ENCODE assay signal across 9 cellular contexts in the genomic region with DNA sequence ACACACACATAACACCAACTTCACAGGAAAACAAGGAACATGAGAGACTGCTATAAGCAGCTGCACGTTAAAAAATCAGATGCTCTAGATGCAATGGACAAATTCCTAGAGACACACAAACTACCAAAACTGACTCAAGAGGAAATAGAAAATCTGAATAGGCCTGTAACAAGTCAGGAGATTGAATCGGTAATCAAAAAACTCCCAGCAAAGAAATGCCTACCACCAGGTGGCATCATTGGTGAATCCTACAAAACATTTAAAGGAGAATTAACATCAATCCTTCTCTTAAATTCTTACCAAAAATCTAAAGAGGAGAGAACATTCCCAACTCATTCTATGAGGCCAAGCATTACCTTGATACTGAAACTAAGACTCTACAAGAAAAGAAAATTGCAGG. TPM values are rescaled to one million over a fixed set of nuclear protein-coding genes. Genes with fewer than 3 reads are reported as not detected.
DNase-seq lines count a peak whose midpoint lies in the region; ATAC-seq and TF ChIP-seq lines count a peak whose summit lies in the region.
"Had no signal": no experiment of that assay in that cellular context is flagged by ENCODE, and none has a peak within 500 bp of the region (broad histone marks: within the 10 kb centered on the region; RNA-seq: fewer than 3 reads in every experiment).

No MANE protein-coding gene starts in this region.

- TF ChIP-seq CTCF in transverse colon (IDR thresholded peaks at IDR 0.05), result peak; percentile 53 to 82 (median 65)

- H3K9me3 ChIP-seq in transverse colon, result no peaks in the 10 kb centered on the region

- no peak for TF ChIP-seq EP300 in transverse colon (IDR thresholded peaks at IDR 0.05; ENCODE audit: low read depth)

- H3K27me3 Mint-ChIP-seq in T-helper 1 cell treated with Interleukin-12 subunit alpha and Interleukin-12 subunit beta and Interleukin-4 antibody, amounts not matched to agents 30 μg/mL and 1 μg/mL, for 36 hours (ENCODE audit: low read depth), result peaks cover 3% of the 10 kb centered on the region

- H3K4me3 ChIP-seq in transverse colon, result no peak overlapping the region

- H3K4me1 ChIP-seq in transverse colon, result peaks cover 0 to 10% (median 0%) of the 10 kb centered on the region in 4 donors

- no peak overlapping the region for H3K4me3 Mint-ChIP-seq in T-helper 1 cell treated with Interleukin-12 subunit alpha and Interleukin-12 subunit beta and Interleukin-4 antibody, amounts not matched to agents 30 μg/mL and 1 μg/mL, for 36 hours
- H3K4me3 Mint-ChIP-seq: CD4-positive, alpha-beta memory T cell had no signal

- no peak overlapping the region for H3K27ac ChIP-seq in transverse colon

- H3K36me3 ChIP-seq in transverse colon, result no peaks in the 10 kb centered on the region

- no peaks in the 10 kb centered on the region for H3K27me3 ChIP-seq in transverse colon

- H3K36me3 Mint-ChIP-seq in T-helper 1 cell treated with Interleukin-12 subunit alpha and Interleukin-12 subunit beta and Interleukin-4 antibody, amounts not matched to agents 30 μg/mL and 1 μg/mL, for 36 hours (ENCODE audit: low read depth), result no peaks in the 10 kb centered on the region
- H3K36me3 Mint-ChIP-seq: CD4-positive, alpha-beta memory T cell had no signal

- DNase-seq in NCI-H2227 (lab: John Stamatoyannopoulos, UW; ENCODE audit: unreplicated experiment), result peak; percentile 0
- no peak for DNase-seq in NCI-H2227 treated with DMSO at 0.1 percent for 48 hours (lab: John Stamatoyannopoulos, UW)
- DNase-seq in KG1 (lab: John Stamatoyannopoulos, UW), result peak; percentile 2
- peak; percentile 36 for DNase-seq in foreskin melanocyte
- DNase-seq in transverse colon, result peak; percentile 52
- no peak for DNase-seq in iPS-NIHi11 (ENCODE audit: low spot score)

- H3K4me1 Mint-ChIP-seq in T-helper 1 cell treated with Interleukin-12 subunit alpha and Interleukin-12 subunit beta and Interleukin-4 antibody, amounts not matched to agents 30 μg/mL and 1 μg/mL, for 36 hours (ENCODE audit: low read depth), result no peaks in the 10 kb centered on the region

- intact Hi-C loops in transverse colon (cut with DNase I; ENCODE audit: low total_unique reads), result loop anchor here (5.0 kb wide), 2 partner anchors 94 to 284 kb away; a partner anchor contains a TSS

- in situ Hi-C loops in transverse colon (cut with MboI; ENCODE audit: low pct_ligation_motif_present in 1 of 4, low pct_unique_long_range_greater_than_20kb in 1 of 4, low sequenced_read_pairs in 3 of 4), result loop anchor here in 3 of 4 donors (5.0 to 25.0 kb wide), 5 partner anchors 89 to 282 kb away; a partner anchor contains a TSS

- TF ChIP-seq POLR2A in transverse colon (IDR thresholded peaks at IDR 0.05), result no peak

- 29 to 42% methylated on average over 1 to 2 of the region's 2 CpGs for WGBS in transverse colon (ENCODE audit: low coverage in 1 of 2), 2 donors

- peak overlapping the region; percentile 8 for H3K27ac Mint-ChIP-seq in T-helper 1 cell treated with Interleukin-12 subunit alpha and Interleukin-12 subunit beta and Interleukin-4 antibody, amounts not matched to agents 30 μg/mL and 1 μg/mL, for 36 hours

- no peak for ATAC-seq in GM18502 (IDR thresholded peaks at IDR 0.05; ENCODE audit: poor library complexity, unreplicated experiment)

- H3K9me3 Mint-ChIP-seq in T-helper 1 cell treated with Interleukin-12 subunit alpha and Interleukin-12 subunit beta and Interleukin-4 antibody, amounts not matched to agents 30 μg/mL and 1 μg/mL, for 36 hours, result no peaks in the 10 kb centered on the region
- H3K9me3 Mint-ChIP-seq: CD4-positive, alpha-beta memory T cell had no signal

RNA-seq across cellular contexts. Expression of a gene that starts 54.9 kb away (rescaled TPM):
- total RNA-seq in transverse colon, result 100 to 1,000 TPM in 1 of 4 donors, 10 to 100 TPM in 3; 68.8 to 104 (median 96.4) TPM

Comparison
In these comparisons a context has a peak if more than half of its experiments do, and no peak if none do; other contexts are left out.
1. DNase-seq: peak in NCI-H2227 (single experiment), KG1 (single experiment), foreskin melanocyte (single experiment) and transverse colon (single experiment); none in NCI-H2227 treated with DMSO at 0.1 percent for 48 hours (single experiment) and iPS-NIHi11 (single experiment).